Comparison of ENCODE assay signal across 7 cellular contexts in the genomic region with DNA sequence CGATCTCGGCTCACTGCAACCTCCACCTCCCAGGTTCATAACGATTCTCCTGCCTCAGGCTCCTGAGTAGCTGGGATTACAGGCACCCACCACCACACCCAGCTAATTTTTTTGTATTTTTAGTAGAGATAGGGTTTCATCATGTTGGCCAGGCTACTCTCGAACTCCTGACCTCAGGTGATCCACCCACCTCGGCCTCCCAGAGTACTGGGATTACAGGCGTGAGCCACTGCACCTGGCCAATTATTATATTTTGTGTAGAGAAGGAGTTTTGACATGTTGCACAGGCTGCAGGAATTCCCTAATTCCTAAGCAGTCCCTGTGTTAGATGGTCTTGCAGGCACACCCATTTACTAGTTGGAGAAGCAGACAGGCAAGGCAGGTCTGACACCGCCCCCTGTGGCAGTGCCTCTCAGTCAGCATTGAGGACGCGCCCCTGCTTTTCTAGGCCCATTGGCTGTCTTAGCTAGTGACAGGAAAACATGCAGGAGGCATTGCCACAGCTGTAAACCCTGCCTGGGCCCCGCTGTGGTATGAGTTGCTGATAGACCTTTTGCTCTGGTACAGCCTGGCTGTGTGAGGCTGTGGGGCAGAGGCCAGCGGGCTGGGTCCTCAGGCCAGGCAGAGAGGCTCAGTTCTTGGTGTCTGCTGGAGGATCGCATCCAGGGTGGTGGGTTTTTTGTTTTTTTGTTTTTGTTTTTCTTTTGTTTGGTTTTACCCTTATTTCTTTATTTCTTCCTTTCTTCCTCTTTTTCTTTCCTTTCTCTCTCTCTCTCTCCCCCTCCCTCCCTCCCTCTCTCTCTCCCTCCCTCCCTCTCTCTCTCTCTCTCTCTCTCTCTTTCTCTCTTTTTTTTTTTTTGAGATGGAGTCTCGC. TPM values are rescaled to one million over a fixed set of nuclear protein-coding genes. Genes with fewer than 3 reads are reported as not detected.
DNase-seq lines count a peak whose midpoint lies in the region; ATAC-seq and TF ChIP-seq lines count a peak whose summit lies in the region.
"Not testable (repeated sequence)": the region's sequence is repeated elsewhere in the genome, so short reads cannot be mapped to it uniquely, and the experiment has no call there.
"Had no signal": no experiment of that assay in that cellular context is flagged by ENCODE, and none has a peak within 500 bp of the region (broad histone marks: within the 10 kb centered on the region; RNA-seq: fewer than 3 reads in every experiment).

No MANE protein-coding gene starts in this region.

- CTCF ChIA-PET in HCT116 (lab: Charles Lee) = interaction anchor here (1.0 to 1.4 kb wide), 4 partner anchors 15 to 41 kb away, joined by 3 to 5 read pairs (median 4); partner anchors contain the start of gene DNAJB1

- TF ChIP-seq POLR2A in HCT116 (IDR thresholded peaks at IDR 0.05; ENCODE audit: borderline replicate concordance, extremely low read depth, insufficient read depth, insufficient read length); gastrocnemius medialis (IDR thresholded peaks at IDR 0.05): not testable (repeated sequence)

- BruUV-seq in HCT116 (replicated peaks; lab: Mats Ljungman, UMichigan) = not testable (repeated sequence)

- intact Hi-C loops in HCT116 (cut with micrococcal nuclease); Right ventricle myocardium superior (cut with DNase I); gastrocnemius medialis (cut with DNase I; ENCODE audit: low total_unique reads): not testable (repeated sequence)

- H3K27ac ChIP-seq in 22Rv1 (peak overlapping the region; percentile 62), HCT116 (ENCODE audit: low read depth, low read length) (peak overlapping the region; percentile 78; the same call in 1 of the 2 replicates), gastrocnemius medialis (peak overlapping the region; percentile 98 to 100 (median 99))

- H2AFZ ChIP-seq in HCT116 (ENCODE audit: low read depth, low read length, poor library complexity, severe bottlenecking) = not testable (repeated sequence)

- H3K36me3 ChIP-seq in HCT116 (ENCODE audit: control insufficient read depth in 1 of 2, insufficient read depth in 2 of 2, low read length in 2 of 2); gastrocnemius medialis: not testable (repeated sequence)

- H3K9me2 ChIP-seq in HCT116 (ENCODE audit: insufficient read depth) = not testable (repeated sequence)

- not testable (repeated sequence) for H3K4me3 ChIP-seq in HCT116 (replicated peaks in 1 of 2; ENCODE audit: low read depth in 1 of 2, low read length in 2 of 2); gastrocnemius medialis

- in situ Hi-C loops in SK-MEL-5 (cut with HindIII; ENCODE audit: low pct_unique_long_range_greater_than_20kb, low sequenced_read_pairs); gastrocnemius medialis (cut with MboI; ENCODE audit: low sequenced_read_pairs in 4 of 4): not testable (repeated sequence)

- H3K4me1 ChIP-seq in HCT116 (ENCODE audit: control insufficient read depth in 1 of 2, insufficient read depth in 2 of 2, low read length in 2 of 2) (peaks cover 52 to 70% of the 10 kb centered on the region in 2 experiments), gastrocnemius medialis (peaks cover 44 to 69% of the 10 kb centered on the region in 2 donors)

- DNase-seq in HCT116 (ENCODE audit: low read depth, low spot score) = not testable (repeated sequence)
- DNase-seq in SK-MEL-5 (ENCODE audit: low read depth, low spot score) = peak; percentile 37
- peak; percentile 44 for DNase-seq in activated T-helper 9 cell treated with anti-CD3 and anti-CD28 coated beads, Interleukin-2, amount 50 U/mL, for 16 hours (ENCODE audit: low read depth)
- peak; percentile 79 for DNase-seq in Right ventricle myocardium superior
- DNase-seq in gastrocnemius medialis = peak in 1 of 2 donors; percentile 45

- not testable (repeated sequence) for TF ChIP-seq CTCF in 22Rv1 (IDR thresholded peaks at IDR 0.05)
- TF ChIP-seq CTCF in HCT116 (IDR thresholded peaks at IDR 0.05 in 2 of 3, conservative IDR thresholded peaks at IDR 0.05 in 1 of 3; ENCODE audit: borderline replicate concordance in 1 of 3, insufficient read depth in 1 of 3, low read depth in 2 of 3, low read length in 2 of 3) (peak; percentile 34 to 51 (median 41); a peak in 5 of 6 replicates), gastrocnemius medialis (IDR thresholded peaks at IDR 0.05 in 4 of 5, conservative IDR thresholded peaks at IDR 0.05 in 1 of 5) (peak in 2 of 5 experiments; percentile 6 to 20)

- RAD21 ChIA-PET in HCT116 (lab: Charles Lee; ENCODE audit: low non-redundant PET in 1 of 2, low total read pairs in 2 of 2, uncharacterized antibody in 2 of 2, unreplicated experiment in 2 of 2) = not testable (repeated sequence)

- POLR2A ChIA-PET in HCT116 (lab: Charles Lee) = interaction anchor here (1.0 to 3.0 kb wide), 3 partner anchors 32 to 40 kb away, joined by 3 to 22 read pairs (median 6); partner anchors contain the start of gene DNAJB1

- H4K20me1 ChIP-seq in HCT116 (ENCODE audit: insufficient read depth) = not testable (repeated sequence)

- H3K9ac ChIP-seq in HCT116 (ENCODE audit: low read length) = not testable (repeated sequence)

- H3K4me2 ChIP-seq in HCT116 (ENCODE audit: low read length) = peak overlapping the region; percentile 77

- H3K9me3 ChIP-seq in HCT116 (ENCODE audit: control insufficient read depth in 1 of 2, insufficient read depth in 1 of 2, low read depth in 1 of 2, low read length in 2 of 2); gastrocnemius medialis: not testable (repeated sequence)

- peaks cover 92% of the 10 kb centered on the region for H3K79me2 ChIP-seq in HCT116 (ENCODE audit: insufficient read depth, low read length)

- peak; percentile 57 for TF ChIP-seq RAD21 in HCT116 (IDR thresholded peaks at IDR 0.05; ENCODE audit: low read depth)

- H3K27me3 ChIP-seq in HCT116 (ENCODE audit: insufficient read depth, low read length); gastrocnemius medialis: not testable (repeated sequence)

- ATAC-seq in HCT116 (peak; percentile 71), Right ventricle myocardium superior (ENCODE audit: poor library complexity) (peak; percentile 76), gastrocnemius medialis (peak in 1 of 2 donors; percentile 17)

RNA-seq across cellular contexts. Expression of gene NDUFB7, which starts 20.5 kb away (rescaled TPM):
- total RNA-seq in HCT116 (2021; ENCODE audit: unreplicated experiment) (167 TPM), Right ventricle myocardium superior (533 TPM), gastrocnemius medialis (100 to 1,000 TPM; 344 to 756 (median 532) TPM)
- polyA plus RNA-seq in HCT116 (2012) = 214 and 236 TPM in 2 replicates
- total RNA-seq in SK-MEL-5 (2014; rRNA removed; shearing (Covaris generic)) = 190 and 221 TPM in 2 replicates
- polyA plus RNA-seq in SK-MEL-5 (2015; cell fraction: cytosol; rRNA removed) = 236 and 402 TPM in 2 replicates
- polyA plus RNA-seq in SK-MEL-5 (2015; cell fraction: nucleus; rRNA removed) = 18.4 and 29.2 TPM in 2 replicates

RNA-seq across cellular contexts. Expression of gene TECR, which starts 22.0 kb away (rescaled TPM):
- total RNA-seq in HCT116 (2021; ENCODE audit: unreplicated experiment) = 232 TPM
- 305 and 352 TPM in 2 replicates for polyA plus RNA-seq in HCT116 (2012)
- total RNA-seq in SK-MEL-5 (2014; rRNA removed; shearing (Covaris generic)) = 62.8 and 90.9 TPM in 2 replicates
- polyA plus RNA-seq in SK-MEL-5 (2015; cell fraction: cytosol; rRNA removed) = 193 and 205 TPM in 2 replicates
- polyA plus RNA-seq in SK-MEL-5 (2015; cell fraction: nucleus; rRNA removed) = 131 and 158 TPM in 2 replicates
- 73.8 TPM for total RNA-seq in Right ventricle myocardium superior
- 100 to 1,000 TPM in 2 of 4 donors, 10 to 100 TPM in 2; 56.2 to 155 (median 113) TPM for total RNA-seq in gastrocnemius medialis

RNA-seq across cellular contexts. Expression of gene CLEC17A, which starts 31.5 kb away (rescaled TPM):
- total RNA-seq in HCT116 (2021; ENCODE audit: unreplicated experiment) (not detected), Right ventricle myocardium superior (not detected), gastrocnemius medialis (not detected)
- 0.04 and 0.08 TPM in 2 replicates for polyA plus RNA-seq in HCT116 (2012)
- total RNA-seq in SK-MEL-5 (2014; rRNA removed; shearing (Covaris generic)) = 0.26 TPM in 1 of 2 replicates, not detected in the other
- polyA plus RNA-seq in SK-MEL-5 (2015; cell fraction: cytosol; rRNA removed) = 0.25 and 0.37 TPM in 2 replicates
- polyA plus RNA-seq in SK-MEL-5 (2015; cell fraction: nucleus; rRNA removed) = 0.24 TPM in 1 of 2 replicates, not detected in the other
- total RNA-seq: pulmonary artery endothelial cell had no signal

RNA-seq across cellular contexts. Expression of gene DNAJB1, which starts 33.2 kb away (rescaled TPM):
- total RNA-seq in HCT116 (2021; ENCODE audit: unreplicated experiment) = 175 TPM
- polyA plus RNA-seq in HCT116 (2012) = 129 and 139 TPM in 2 replicates
- total RNA-seq in SK-MEL-5 (2014; rRNA removed; shearing (Covaris generic)) = 96.8 and 105 TPM in 2 replicates
- 124 and 131 TPM in 2 replicates for polyA plus RNA-seq in SK-MEL-5 (2015; cell fraction: cytosol; rRNA removed)
- polyA plus RNA-seq in SK-MEL-5 (2015; cell fraction: nucleus; rRNA removed) = 30.4 and 32.4 TPM in 2 replicates
- 43.0 TPM for total RNA-seq in Right ventricle myocardium superior
- 10 to 100 TPM; 12.3 to 27.3 (median 16.6) TPM for total RNA-seq in gastrocnemius medialis

RNA-seq across cellular contexts. Expression of gene GIPC1, which starts 55.4 kb away (rescaled TPM):
- total RNA-seq in HCT116 (2021; ENCODE audit: unreplicated experiment) (103 TPM), Right ventricle myocardium superior (48.9 TPM), gastrocnemius medialis (10 to 100 TPM; 18.4 to 70.3 (median 54.7) TPM)
- 112 and 135 TPM in 2 replicates for polyA plus RNA-seq in HCT116 (2012)
- total RNA-seq in SK-MEL-5 (2014; rRNA removed; shearing (Covaris generic)) = 207 and 229 TPM in 2 replicates
- 234 and 249 TPM in 2 replicates for polyA plus RNA-seq in SK-MEL-5 (2015; cell fraction: cytosol; rRNA removed)
- 104 and 117 TPM in 2 replicates for polyA plus RNA-seq in SK-MEL-5 (2015; cell fraction: nucleus; rRNA removed)
